In the genomic region with DNA sequence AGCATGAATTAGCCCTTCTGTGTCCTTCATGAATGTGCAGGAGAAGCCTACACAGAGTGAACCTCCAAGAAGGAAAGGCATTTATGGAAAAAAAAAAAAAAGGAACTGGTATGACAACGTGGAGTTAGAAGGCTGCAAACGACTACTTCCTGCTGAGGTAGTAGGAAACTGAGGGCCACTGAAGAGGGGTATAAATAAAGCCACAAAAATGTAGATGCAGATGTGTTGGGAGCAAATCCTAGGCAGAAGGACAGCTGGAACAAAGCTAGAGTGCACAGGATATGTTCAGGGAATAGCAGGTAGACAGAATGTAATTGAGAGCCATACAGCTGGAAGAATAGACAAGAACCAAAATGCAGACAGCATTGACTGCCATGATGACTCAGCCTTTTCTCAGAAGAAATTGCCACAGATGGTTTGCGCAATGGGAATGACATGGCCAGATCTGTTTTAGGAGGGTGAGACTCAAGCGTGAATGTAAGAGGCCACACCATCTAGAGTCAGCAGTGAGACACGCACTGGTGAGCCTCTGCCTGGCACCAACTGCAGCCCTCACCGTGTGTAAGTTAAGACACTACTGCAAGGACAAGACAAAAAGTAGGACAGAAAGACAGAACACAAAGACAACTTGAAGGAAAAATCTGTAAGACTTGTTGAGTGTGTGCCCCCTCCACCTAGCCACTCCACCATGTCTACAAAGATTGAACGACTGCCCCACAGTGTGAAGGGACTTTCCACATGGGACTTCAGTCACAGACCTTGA, we compare ENCODE assay signal across 8 cellular contexts.
DNase-seq lines count a peak whose midpoint lies in the region; ATAC-seq and TF ChIP-seq lines count a peak whose summit lies in the region.

No MANE protein-coding gene starts in this region.

- no peaks in the 10 kb centered on the region for H4K20me1 ChIP-seq in HCT116 (ENCODE audit: insufficient read depth)

- no peaks in the 10 kb centered on the region for H3K27me3 ChIP-seq in HCT116 (ENCODE audit: insufficient read depth, low read length)

- no peak overlapping the region for H3K4me3 Mint-ChIP-seq in osteocyte (ENCODE audit: unreplicated experiment)

- H3K27me3 Mint-ChIP-seq in osteocyte (ENCODE audit: unreplicated experiment) = no peaks in the 10 kb centered on the region

- peak; percentile 99 to 100 for DNase-seq in AML-193 (lab: John Stamatoyannopoulos, UW)
- peak; percentile 48 for DNase-seq in HCT116 (ENCODE audit: low read depth, low spot score)
- peak; percentile 79 to 90 for DNase-seq in SW 1271 (lab: John Stamatoyannopoulos, UW)
- peak; percentile 100 for DNase-seq in fibroblast of peridontal ligament (ENCODE audit: extremely low read depth)
- no peak for DNase-seq in osteocyte (ENCODE audit: extremely low spot score, unreplicated experiment)
- no peak for DNase-seq in NCI-H1417 treated with DMSO at 0.1 percent for 48 hours (lab: John Stamatoyannopoulos, UW)
- no peak for DNase-seq in NCI-H510A treated with DMSO at 0.1 percent for 48 hours (lab: John Stamatoyannopoulos, UW)

- peaks cover 7 to 27% of the 10 kb centered on the region in 2 experiments; a peak in 3 of 4 replicates for H3K4me1 ChIP-seq in HCT116 (ENCODE audit: control insufficient read depth in 1 of 2, insufficient read depth in 2 of 2, low read length in 2 of 2)

- RAD21 ChIA-PET in HCT116 (lab: Charles Lee; ENCODE audit: low non-redundant PET in 1 of 2, low total read pairs in 2 of 2, uncharacterized antibody in 2 of 2, unreplicated experiment in 2 of 2) = no interaction called here

- intact Hi-C loops in HCT116 (cut with micrococcal nuclease) = no loop called here

- no peaks in the 10 kb centered on the region for H3K36me3 ChIP-seq in HCT116 (ENCODE audit: control insufficient read depth in 1 of 2, insufficient read depth in 2 of 2, low read length in 2 of 2)

- H3K36me3 Mint-ChIP-seq in osteocyte (ENCODE audit: unreplicated experiment) = peaks cover 4% of the 10 kb centered on the region

- 0 out of 2 replicates have a peak overlapping the region, but pooled peaks have one; percentile 13 for H3K9ac ChIP-seq in HCT116 (ENCODE audit: low read length)

- CTCF ChIA-PET in HCT116 (lab: Charles Lee) = no interaction called here

- H3K4me3 ChIP-seq in HCT116 (replicated peaks in 1 of 2; ENCODE audit: low read depth in 1 of 2, low read length in 2 of 2) = no peak overlapping the region

- POLR2A ChIA-PET in HCT116 (lab: Charles Lee) = no interaction called here

- no TSS peak for BruUV-seq in HCT116 (replicated peaks; lab: Mats Ljungman, UMichigan)

- TF ChIP-seq CTCF in HCT116 (IDR thresholded peaks at IDR 0.05 in 2 of 3, conservative IDR thresholded peaks at IDR 0.05 in 1 of 3; ENCODE audit: borderline replicate concordance in 1 of 3, insufficient read depth in 1 of 3, low read depth in 2 of 3, low read length in 2 of 3) (no peak), osteocyte (IDR thresholded peaks at IDR 0.05) (no peak)

- H3K4me2 ChIP-seq in HCT116 (ENCODE audit: low read length) = peak overlapping the region; percentile 59

- no peak overlapping the region for H2AFZ ChIP-seq in HCT116 (ENCODE audit: low read depth, low read length, poor library complexity, severe bottlenecking)

- H3K9me3 Mint-ChIP-seq in osteocyte (ENCODE audit: unreplicated experiment) = no peaks in the 10 kb centered on the region

- no peaks in the 10 kb centered on the region for H3K9me2 ChIP-seq in HCT116 (ENCODE audit: insufficient read depth)

- no peak for TF ChIP-seq RAD21 in HCT116 (IDR thresholded peaks at IDR 0.05; ENCODE audit: low read depth)

- peak overlapping the region; percentile 36 for H3K27ac ChIP-seq in HCT116 (ENCODE audit: low read depth, low read length)

- H3K4me1 Mint-ChIP-seq in osteocyte (ENCODE audit: unreplicated experiment) = peaks cover 39% of the 10 kb centered on the region

- peak overlapping the region; percentile 61 for H3K27ac Mint-ChIP-seq in osteocyte (ENCODE audit: unreplicated experiment)

- peak; percentile 83 for ATAC-seq in HCT116
- ATAC-seq in GM18505 (IDR thresholded peaks at IDR 0.05; ENCODE audit: unreplicated experiment) = no peak

- TF ChIP-seq POLR2A in HCT116 (IDR thresholded peaks at IDR 0.05; ENCODE audit: borderline replicate concordance, extremely low read depth, insufficient read depth, insufficient read length) (no peak), GM18505 (IDR thresholded peaks at IDR 0.05; ENCODE audit: borderline replicate concordance, extremely low read depth, insufficient read depth, insufficient read length) (no peak)

- H3K9me3 ChIP-seq in HCT116 (ENCODE audit: control insufficient read depth in 1 of 2, insufficient read depth in 1 of 2, low read depth in 1 of 2, low read length in 2 of 2) = no peaks in the 10 kb centered on the region

- H3K79me2 ChIP-seq in HCT116 (ENCODE audit: insufficient read depth, low read length) = peaks cover 7% of the 10 kb centered on the region; the same call in 1 of the 2 replicates

TF ChIP-seq in HCT116, 20 proteins besides CTCF, POLR2A, EP300 and RAD21:
- no peak for TF ChIP-seq ELF1 (IDR thresholded peaks at IDR 0.05; ENCODE audit: borderline replicate concordance, low read depth)
- TF ChIP-seq, protein P1, sequence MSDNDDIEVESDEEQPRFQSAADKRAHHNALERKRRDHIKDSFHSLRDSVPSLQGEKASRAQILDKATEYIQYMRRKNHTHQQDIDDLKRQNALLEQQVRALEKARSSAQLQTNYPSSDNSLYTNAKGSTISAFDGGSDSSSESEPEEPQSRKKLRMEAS (IDR thresholded peaks at IDR 0.05) = no peak
- peak; percentile 43 for TF ChIP-seq SRF (IDR thresholded peaks at IDR 0.05; ENCODE audit: low read depth)
- TF ChIP-seq POLR2AphosphoS5 (IDR thresholded peaks at IDR 0.05; ENCODE audit: low read depth, low read length) = peak; percentile 18; the same call in 1 of the 2 replicates
- TF ChIP-seq EGR1 (IDR thresholded peaks at IDR 0.05; ENCODE audit: low read depth) = no peak
- TF ChIP-seq, protein P2, sequence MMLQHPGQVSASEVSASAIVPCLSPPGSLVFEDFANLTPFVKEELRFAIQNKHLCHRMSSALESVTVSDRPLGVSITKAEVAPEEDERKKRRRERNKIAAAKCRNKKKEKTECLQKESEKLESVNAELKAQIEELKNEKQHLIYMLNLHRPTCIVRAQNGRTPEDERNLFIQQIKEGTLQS (IDR thresholded peaks at IDR 0.05) = no peak; the same call in 1 of the 2 replicates
- peak; percentile 63 for TF ChIP-seq JUND (IDR thresholded peaks at IDR 0.05)
- TF ChIP-seq SP1 (IDR thresholded peaks at IDR 0.05; ENCODE audit: low read depth) = peak; percentile 61
- peak; percentile 100 for TF ChIP-seq CEBPB (IDR thresholded peaks at IDR 0.05; ENCODE audit: low read depth)
- peak; percentile 20 for TF ChIP-seq TCF7L2 (IDR thresholded peaks at IDR 0.05; ENCODE audit: borderline replicate concordance, extremely low read depth, insufficient read depth, insufficient read length)
- TF ChIP-seq CBX3 (IDR thresholded peaks at IDR 0.05; ENCODE audit: low read depth) = peak; percentile 90; the same call in 1 of the 2 replicates
- TF ChIP-seq YY1 (IDR thresholded peaks at IDR 0.05; ENCODE audit: extremely low read depth, insufficient replicate concordance, low read depth, low read length) = peak; percentile 66
- peak; percentile 65 for TF ChIP-seq FOSL1 (IDR thresholded peaks at IDR 0.05; ENCODE audit: low read depth)
- TF ChIP-seq ZNF274 (IDR thresholded peaks at IDR 0.05; ENCODE audit: low read depth, low read length) = no peak

Comparison
In these comparisons a context has a peak if more than half of its experiments do, and no peak if none do; other contexts are left out.
1. DNase-seq: peak in AML-193 (2 of 2), HCT116 (single experiment), SW 1271 (2 of 2) and fibroblast of peridontal ligament (single experiment); none in osteocyte (single experiment), NCI-H1417 treated with DMSO at 0.1 percent for 48 hours (single experiment) and NCI-H510A treated with DMSO at 0.1 percent for 48 hours (single experiment).